15 cellular contexts compared by ENCODE assay signal in the genomic region with DNA sequence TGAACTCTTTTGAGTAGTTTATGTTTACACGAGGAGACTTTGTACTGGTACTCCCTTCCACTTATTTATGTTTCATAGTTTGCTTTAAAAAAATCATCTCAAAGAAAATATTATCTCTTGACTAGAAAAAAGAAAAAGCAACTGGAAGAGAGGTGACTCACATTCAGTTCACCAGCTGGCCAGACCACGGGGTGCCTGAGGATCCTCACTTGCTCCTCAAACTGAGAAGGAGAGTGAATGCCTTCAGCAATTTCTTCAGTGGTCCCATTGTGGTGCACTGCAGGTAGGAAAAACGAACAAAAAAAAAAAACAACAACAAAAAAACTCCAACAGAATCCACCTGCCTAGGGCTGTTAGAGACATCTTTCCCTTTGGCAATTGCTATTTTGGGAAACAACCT.
DNase-seq lines count a peak whose midpoint lies in the region; ATAC-seq and TF ChIP-seq lines count a peak whose summit lies in the region.
"Had no signal": no experiment of that assay in that cellular context is flagged by ENCODE, and none has a peak within 500 bp of the region (broad histone marks: within the 10 kb centered on the region; RNA-seq: fewer than 3 reads in every experiment).

No MANE protein-coding gene starts in this region.

- no peaks in the 10 kb centered on the region for H3K27me3 ChIP-seq in CD8-positive, alpha-beta memory T cell (ENCODE audit: insufficient read depth, low read length, poor library complexity, severe bottlenecking)
- no peaks in the 10 kb centered on the region for H3K27me3 ChIP-seq in NT2/D1 (ENCODE audit: insufficient read depth, insufficient read length)
- H3K27me3 ChIP-seq: hepatocyte, left lung had no signal

- no peak overlapping the region for H3K9ac ChIP-seq in NT2/D1 (ENCODE audit: insufficient read length, low read depth)

- H3K36me3 ChIP-seq in CD8-positive, alpha-beta memory T cell (ENCODE audit: insufficient read depth, low read length), result peaks cover 77% of the 10 kb centered on the region
- no peaks in the 10 kb centered on the region for H3K36me3 ChIP-seq in NT2/D1 (ENCODE audit: insufficient read depth, insufficient read length, low read length)

- H3K4me3 Mint-ChIP-seq in CD8-positive, alpha-beta memory T cell, result peak overlapping the region in 1 of 7 donors; percentile 13
- H3K4me3 Mint-ChIP-seq: naive B cell had no signal

- peaks cover 42% of the 10 kb centered on the region for H3K4me1 ChIP-seq in CD8-positive, alpha-beta memory T cell (ENCODE audit: insufficient read depth, low read length)
- H3K4me1 ChIP-seq in NT2/D1 (ENCODE audit: insufficient read depth, insufficient read length), result no peaks in the 10 kb centered on the region
- H3K4me1 ChIP-seq: left lung had no signal

- DNase-seq in AG20443 (ENCODE audit: low spot score) (peak; percentile 48), NT2/D1 (ENCODE audit: low read depth, low spot score) (peak; percentile 13), fibroblast of the aortic adventitia (ENCODE audit: low read depth) (peak; percentile 23), coronary artery (ENCODE audit: low spot score) (no peak), NCI-H2171 treated with DMSO at 0.1 percent for 48 hours (lab: John Stamatoyannopoulos, UW) (no peak)
- no peak for DNase-seq in CD8-positive, alpha-beta memory T cell
- DNase-seq: KG1; naive B cell; NCI-H1694 treated with DMSO at 0.1 percent for 48 hours; NCI-H748 treated with DMSO at 0.1 percent for 48 hours; stimulated activated naive CD4-positive, alpha-beta T cell; T-helper 9 cell had no signal

- no peak overlapping the region for H3K4me3 ChIP-seq in CD8-positive, alpha-beta memory T cell (ENCODE audit: low read length)
- H3K4me3 ChIP-seq in NT2/D1 (ENCODE audit: insufficient read length, low read depth) (no peak overlapping the region), fibroblast of the aortic adventitia (ENCODE audit: low read depth, low read length) (no peak overlapping the region), coronary artery (no peak overlapping the region)
- H3K4me3 ChIP-seq: hepatocyte, left lung had no signal

- H3K27ac Mint-ChIP-seq in CD8-positive, alpha-beta memory T cell, result peak overlapping the region; percentile 19 to 74 (median 37)

- TF ChIP-seq CTCF in fibroblast of the aortic adventitia (IDR thresholded peaks at IDR 0.05; ENCODE audit: insufficient read depth, low read length) (no peak), coronary artery (IDR thresholded peaks at IDR 0.05) (no peak)

- peaks cover 0 to 4% (median 0%) of the 10 kb centered on the region in 5 donors for H3K9me3 Mint-ChIP-seq in CD8-positive, alpha-beta memory T cell

- H3K36me3 Mint-ChIP-seq in CD8-positive, alpha-beta memory T cell, result peaks cover 36 to 64% (median 40%) of the 10 kb centered on the region in 3 donors

- no peak overlapping the region for H3K27ac ChIP-seq in CD8-positive, alpha-beta memory T cell (ENCODE audit: low read depth, low read length)
- H3K27ac ChIP-seq in coronary artery, result no peak overlapping the region
- H3K27ac ChIP-seq: hepatocyte, left lung had no signal

- peaks cover 50 to 62% (median 53%) of the 10 kb centered on the region in 3 donors for H3K4me1 Mint-ChIP-seq in CD8-positive, alpha-beta memory T cell

- POLR2A ChIA-PET in CD8-positive, alpha-beta memory T cell (lab: Charles Lee), result interaction anchor here (0.7 kb wide), 2 partner anchors 70 to 1919 kb away, joined by 3 to 4 read pairs; no protein-coding TSS in a partner anchor

- CTCF ChIA-PET in CD8-positive, alpha-beta memory T cell (lab: Charles Lee), result no interaction called here

- H3K27me3 Mint-ChIP-seq in CD8-positive, alpha-beta memory T cell, result peaks cover 0 to 1% of the 10 kb centered on the region in 2 donors
- H3K27me3 Mint-ChIP-seq: naive B cell had no signal

- H3K9me3 ChIP-seq in CD8-positive, alpha-beta memory T cell (ENCODE audit: low read length), result no peaks in the 10 kb centered on the region
- no peaks in the 10 kb centered on the region for H3K9me3 ChIP-seq in NT2/D1 (ENCODE audit: insufficient read depth, low read length)
- H3K9me3 ChIP-seq: left lung had no signal

- no peak for ATAC-seq in HG03460 (IDR thresholded peaks at IDR 0.05; ENCODE audit: unreplicated experiment)
- ATAC-seq: left lung had no signal

Comparison
In these comparisons a context has a peak if more than half of its experiments do, and no peak if none do; other contexts are left out.
1. DNase-seq: peak in AG20443 (single experiment), NT2/D1 (single experiment) and fibroblast of the aortic adventitia (single experiment); none in CD8-positive, alpha-beta memory T cell (0 of 5), coronary artery (single experiment) and NCI-H2171 treated with DMSO at 0.1 percent for 48 hours (single experiment).